8 cellular contexts compared by ENCODE assay signal in genomic region chr10:103693070-103693811, GRCh38.
DNase-seq lines count a peak whose midpoint lies in the region; ATAC-seq and TF ChIP-seq lines count a peak whose summit lies in the region.

No MANE protein-coding gene starts in this region.

- no peaks in the 10 kb centered on the region for H3K36me3 Mint-ChIP-seq in activated CD8-positive, alpha-beta memory T cell treated with anti-CD3 and anti-CD28 coated beads, Interleukin-2, amount 10 ng/mL, durations not matched to agents 7 days and 5 days

- ATAC-seq in HG03159 (IDR thresholded peaks at IDR 0.05; ENCODE audit: unreplicated experiment), result peak; percentile 24
- ATAC-seq in activated CD8-positive, alpha-beta memory T cell treated with anti-CD3 and anti-CD28 coated beads, Interleukin-2, amount 10 ng/mL, durations not matched to agents 7 days and 5 days, result peak; percentile 50

- H3K27ac Mint-ChIP-seq in activated CD8-positive, alpha-beta memory T cell treated with anti-CD3 and anti-CD28 coated beads, Interleukin-2, amount 10 ng/mL, durations not matched to agents 7 days and 5 days, result peak overlapping the region; percentile 72

- TF ChIP-seq CTCF in fibroblast of the aortic adventitia (IDR thresholded peaks at IDR 0.05; ENCODE audit: insufficient read depth, low read length) (no peak), WERI-Rb-1 (IDR thresholded peaks at IDR 0.05; ENCODE audit: low read depth, low read length) (no peak)

- no peaks in the 10 kb centered on the region for H3K36me3 ChIP-seq in WERI-Rb-1

- CTCF ChIA-PET in activated CD8-positive, alpha-beta memory T cell treated with anti-CD3 and anti-CD28 coated beads, Interleukin-2, amount 10 ng/mL, durations not matched to agents 7 days and 5 days (lab: Charles Lee), result interaction anchor here (0.9 to 2.5 kb wide), 5 partner anchors 10 to 109 kb away, joined by 3 to 8 read pairs (median 6); no protein-coding TSS in a partner anchor

- peak overlapping the region; percentile 80 for H3K4me3 Mint-ChIP-seq in activated CD8-positive, alpha-beta memory T cell treated with anti-CD3 and anti-CD28 coated beads, Interleukin-2, amount 10 ng/mL, durations not matched to agents 7 days and 5 days

- DNase-seq in stimulated activated CD4-positive, alpha-beta T cell treated with anti-CD3 and anti-CD28 coated beads, Interleukin-15, amount 100 ng/mL, for 24 hours, result peak; percentile 53
- DNase-seq in stimulated activated CD4-positive, alpha-beta T cell treated with anti-CD3 and anti-CD28 coated beads, Interleukin-1b, Interleukin-23, amount 100 ng/mL, for 48 hours, result no peak
- DNase-seq in activated CD8-positive, alpha-beta memory T cell treated with anti-CD3 and anti-CD28 coated beads, Interleukin-2, amount 10 ng/mL, durations not matched to agents 7 days and 5 days, result peak; percentile 64
- DNase-seq in fibroblast of the aortic adventitia (ENCODE audit: low read depth) (no peak), skeletal muscle cell (ENCODE audit: low read depth) (no peak), ACHN (no peak), WERI-Rb-1 (no peak)

- no peaks in the 10 kb centered on the region for H3K9me3 Mint-ChIP-seq in activated CD8-positive, alpha-beta memory T cell treated with anti-CD3 and anti-CD28 coated beads, Interleukin-2, amount 10 ng/mL, durations not matched to agents 7 days and 5 days (ENCODE audit: low read depth)

- H3K9me3 ChIP-seq in WERI-Rb-1 (ENCODE audit: severe bottlenecking), result no peaks in the 10 kb centered on the region

- in situ Hi-C loops in ACHN (cut with HindIII; ENCODE audit: low pct_ligation_motif_present, low pct_unique_long_range_greater_than_20kb, low sequenced_read_pairs), result no loop called here

- peak overlapping the region; percentile 61 for H3K4me3 ChIP-seq in fibroblast of the aortic adventitia (ENCODE audit: low read depth, low read length)
- H3K4me3 ChIP-seq in skeletal muscle cell (ENCODE audit: low read depth, low read length), result peak overlapping the region; percentile 51
- H3K4me3 ChIP-seq in WERI-Rb-1 (ENCODE audit: low read depth, low read length), result no peak overlapping the region

- H3K4me1 Mint-ChIP-seq in activated CD8-positive, alpha-beta memory T cell treated with anti-CD3 and anti-CD28 coated beads, Interleukin-2, amount 10 ng/mL, durations not matched to agents 7 days and 5 days, result peaks cover 47% of the 10 kb centered on the region

- H3K27me3 Mint-ChIP-seq in activated CD8-positive, alpha-beta memory T cell treated with anti-CD3 and anti-CD28 coated beads, Interleukin-2, amount 10 ng/mL, durations not matched to agents 7 days and 5 days, result peaks cover 2% of the 10 kb centered on the region

- no peaks in the 10 kb centered on the region for H3K27me3 ChIP-seq in WERI-Rb-1 (ENCODE audit: insufficient read depth, low read depth, severe bottlenecking)

- H3K27ac ChIP-seq in WERI-Rb-1, result no peak overlapping the region

Comparison
In these comparisons a context has a peak if more than half of its experiments do, and no peak if none do; other contexts are left out.
1. DNase-seq: peak in stimulated activated CD4-positive, alpha-beta T cell treated with anti-CD3 and anti-CD28 coated beads, Interleukin-15, amount 100 ng/mL, for 24 hours (single experiment) and activated CD8-positive, alpha-beta memory T cell treated with anti-CD3 and anti-CD28 coated beads, Interleukin-2, amount 10 ng/mL, durations not matched to agents 7 days and 5 days (single experiment); none in stimulated activated CD4-positive, alpha-beta T cell treated with anti-CD3 and anti-CD28 coated beads, Interleukin-1b, Interleukin-23, amount 100 ng/mL, for 48 hours (single experiment), fibroblast of the aortic adventitia (single experiment), skeletal muscle cell (single experiment), ACHN (single experiment) and WERI-Rb-1 (single experiment).